ENCODE assay signal across 9 cellular contexts in the genomic region with DNA sequence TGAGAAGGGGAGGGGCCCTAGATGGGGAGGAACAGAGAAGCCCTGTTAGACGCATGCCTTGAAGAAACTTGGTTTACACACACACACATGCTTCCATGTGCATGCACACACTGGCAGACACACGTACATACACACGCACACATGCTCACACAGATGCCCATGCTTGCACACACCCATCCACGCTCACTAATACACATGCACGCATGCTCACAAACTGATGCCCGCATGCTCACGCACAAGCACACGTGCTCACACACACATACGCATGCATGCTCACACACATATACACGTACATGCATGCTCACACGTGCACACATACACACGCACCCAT. TPM values are rescaled to one million over a fixed set of nuclear protein-coding genes. Genes with fewer than 3 reads are reported as not detected.
DNase-seq lines count a peak whose midpoint lies in the region; ATAC-seq and TF ChIP-seq lines count a peak whose summit lies in the region.
"Had no signal": no experiment of that assay in that cellular context is flagged by ENCODE, and none has a peak within 500 bp of the region (broad histone marks: within the 10 kb centered on the region; RNA-seq: fewer than 3 reads in every experiment).

No MANE protein-coding gene starts in this region.

- no peaks in the 10 kb centered on the region for H3K36me3 Mint-ChIP-seq in activated CD4-positive, alpha-beta memory T cell treated with anti-CD3 and anti-CD28 coated beads for 36 hours
- H3K36me3 Mint-ChIP-seq in activated CD4-positive, alpha-beta memory T cell treated with anti-CD3 and anti-CD28 coated beads, Interleukin-2, amount 10 ng/mL, durations not matched to agents 7 days and 5 days (ENCODE audit: low read depth) = no peaks in the 10 kb centered on the region
- H3K36me3 Mint-ChIP-seq in dendritic cell treated with granulocyte-macrophage colony-stimulating factor and Interleukin-4, amounts not matched to agents 40 ng/mL and 50 ng/mL, for 4 days (ENCODE audit: low read depth) = no peaks in the 10 kb centered on the region

- H2BK120ac ChIP-seq in trophoblast cell (ENCODE audit: insufficient read depth, low read length, poor library complexity) = no peak overlapping the region

- H3K4me3 Mint-ChIP-seq in activated CD4-positive, alpha-beta memory T cell treated with anti-CD3 and anti-CD28 coated beads for 36 hours = no peak overlapping the region
- H3K4me3 Mint-ChIP-seq in activated CD4-positive, alpha-beta memory T cell treated with anti-CD3 and anti-CD28 coated beads, Interleukin-2, amount 10 ng/mL, durations not matched to agents 7 days and 5 days = no peak overlapping the region
- no peak overlapping the region for H3K4me3 Mint-ChIP-seq in dendritic cell treated with granulocyte-macrophage colony-stimulating factor and Interleukin-4, amounts not matched to agents 40 ng/mL and 50 ng/mL, for 4 days

- no peak overlapping the region for H2BK5ac ChIP-seq in trophoblast cell (ENCODE audit: low read depth, low read length, poor library complexity)

- H4K12ac ChIP-seq in trophoblast cell (ENCODE audit: low read depth, low read length) = no peak overlapping the region

- peak overlapping the region; percentile 31 for H3K27ac Mint-ChIP-seq in activated CD4-positive, alpha-beta memory T cell treated with anti-CD3 and anti-CD28 coated beads for 36 hours
- no peak overlapping the region for H3K27ac Mint-ChIP-seq in activated CD4-positive, alpha-beta memory T cell treated with anti-CD3 and anti-CD28 coated beads, Interleukin-2, amount 10 ng/mL, durations not matched to agents 7 days and 5 days
- peak overlapping the region; percentile 22 for H3K27ac Mint-ChIP-seq in dendritic cell treated with granulocyte-macrophage colony-stimulating factor and Interleukin-4, amounts not matched to agents 40 ng/mL and 50 ng/mL, for 4 days

- H2AFZ ChIP-seq in OCI-LY3 (ENCODE audit: low read depth, low read length) = no peak overlapping the region
- H2AFZ ChIP-seq in trophoblast cell (ENCODE audit: insufficient read depth, low read length, poor library complexity) = no peak overlapping the region

- no peak for DNase-seq in activated CD4-positive, alpha-beta memory T cell treated with anti-CD3 and anti-CD28 coated beads for 36 hours
- DNase-seq in activated CD4-positive, alpha-beta memory T cell treated with anti-CD3 and anti-CD28 coated beads, Interleukin-2, amount 10 ng/mL, durations not matched to agents 7 days and 5 days = no peak
- DNase-seq in trophoblast cell = no peak
- DNase-seq in central memory CD4-positive, alpha-beta T cell = no peak
- no peak for DNase-seq in AG08395 (ENCODE audit: low spot score)

- H3K27ac ChIP-seq in OCI-LY3 (ENCODE audit: low read length) (no peak overlapping the region), trophoblast cell (ENCODE audit: low read depth, low read length) (no peak overlapping the region)
- H3K27ac ChIP-seq: 22Rv1 had no signal

- no peak overlapping the region for H2AK5ac ChIP-seq in trophoblast cell (ENCODE audit: low read length)

- H3K79me2 ChIP-seq in OCI-LY3 (ENCODE audit: low read length) (no peaks in the 10 kb centered on the region), trophoblast cell (ENCODE audit: control insufficient read depth, insufficient read depth, low read length, poor library complexity) (no peaks in the 10 kb centered on the region)

- H3K9me3 Mint-ChIP-seq in activated CD4-positive, alpha-beta memory T cell treated with anti-CD3 and anti-CD28 coated beads for 36 hours = no peaks in the 10 kb centered on the region
- H3K9me3 Mint-ChIP-seq in activated CD4-positive, alpha-beta memory T cell treated with anti-CD3 and anti-CD28 coated beads, Interleukin-2, amount 10 ng/mL, durations not matched to agents 7 days and 5 days = no peaks in the 10 kb centered on the region
- no peaks in the 10 kb centered on the region for H3K9me3 Mint-ChIP-seq in dendritic cell treated with granulocyte-macrophage colony-stimulating factor and Interleukin-4, amounts not matched to agents 40 ng/mL and 50 ng/mL, for 4 days

- H3K23ac ChIP-seq in trophoblast cell (ENCODE audit: low read length) = peak overlapping the region; percentile 22

- no peak overlapping the region for H3K9ac ChIP-seq in OCI-LY3 (ENCODE audit: low read length)
- H3K9ac ChIP-seq in trophoblast cell (ENCODE audit: low read length) = no peak overlapping the region

- peaks cover 5% of the 10 kb centered on the region for H3K4me1 ChIP-seq in OCI-LY3 (ENCODE audit: low read length)
- H3K4me1 ChIP-seq in trophoblast cell (ENCODE audit: control insufficient read depth in 1 of 2, insufficient read depth in 2 of 2, low read length in 2 of 2) = no peaks in the 10 kb centered on the region

- no peak overlapping the region for H2BK12ac ChIP-seq in trophoblast cell (ENCODE audit: low read length)

- no peak for TF ChIP-seq CTCF in OCI-LY3 (IDR thresholded peaks at IDR 0.05; ENCODE audit: low read depth, low read length)

- CTCF ChIA-PET in activated CD4-positive, alpha-beta memory T cell treated with anti-CD3 and anti-CD28 coated beads for 36 hours (lab: Charles Lee) = interaction anchor here (7.3 kb wide), 1 partner anchor 143 kb away, joined by 106 read pairs; no protein-coding TSS in a partner anchor
- CTCF ChIA-PET in activated CD4-positive, alpha-beta memory T cell treated with anti-CD3 and anti-CD28 coated beads, Interleukin-2, amount 10 ng/mL, durations not matched to agents 7 days and 5 days (lab: Charles Lee) = interaction anchor here (3.7 kb wide), 1 partner anchor 144 kb away, joined by 28 read pairs; no protein-coding TSS in a partner anchor

- H3K9me3 ChIP-seq in OCI-LY3 (ENCODE audit: insufficient read depth, low read length) (no peaks in the 10 kb centered on the region), trophoblast cell (ENCODE audit: insufficient read depth, low read depth, low read length) (peaks cover 8% of the 10 kb centered on the region)

- H3K4me3 ChIP-seq in OCI-LY3 (ENCODE audit: low read length) (no peak overlapping the region), trophoblast cell (ENCODE audit: low read depth, low read length) (peak overlapping the region; percentile 27)

- ATAC-seq in GM21825 (IDR thresholded peaks at IDR 0.05; ENCODE audit: unreplicated experiment) = no peak

- POLR2A ChIA-PET in activated CD4-positive, alpha-beta memory T cell treated with anti-CD3 and anti-CD28 coated beads for 36 hours (lab: Charles Lee) = no interaction called here
- POLR2A ChIA-PET in activated CD4-positive, alpha-beta memory T cell treated with anti-CD3 and anti-CD28 coated beads, Interleukin-2, amount 10 ng/mL, durations not matched to agents 7 days and 5 days (lab: Charles Lee) = no interaction called here

- 0 out of 2 replicates have a peak overlapping the region, but pooled peaks have one; percentile 52 for H3K4me2 ChIP-seq in OCI-LY3 (ENCODE audit: low read length)
- no peak overlapping the region for H3K4me2 ChIP-seq in trophoblast cell (ENCODE audit: low read length)

- H3K4me1 Mint-ChIP-seq in activated CD4-positive, alpha-beta memory T cell treated with anti-CD3 and anti-CD28 coated beads for 36 hours (ENCODE audit: low read depth) = no peaks in the 10 kb centered on the region
- no peaks in the 10 kb centered on the region for H3K4me1 Mint-ChIP-seq in activated CD4-positive, alpha-beta memory T cell treated with anti-CD3 and anti-CD28 coated beads, Interleukin-2, amount 10 ng/mL, durations not matched to agents 7 days and 5 days
- peaks cover 10% of the 10 kb centered on the region for H3K4me1 Mint-ChIP-seq in dendritic cell treated with granulocyte-macrophage colony-stimulating factor and Interleukin-4, amounts not matched to agents 40 ng/mL and 50 ng/mL, for 4 days (ENCODE audit: low read depth)

- H3K36me3 ChIP-seq in OCI-LY3 (replicated peaks; ENCODE audit: low read depth, low read length) = no peaks in the 10 kb centered on the region
- no peaks in the 10 kb centered on the region for H3K36me3 ChIP-seq in trophoblast cell (ENCODE audit: control insufficient read depth in 1 of 2, insufficient read depth in 2 of 2, low read length in 2 of 2)

- H4K8ac ChIP-seq in trophoblast cell (ENCODE audit: low read depth, low read length) = no peak overlapping the region

- peaks cover 8% of the 10 kb centered on the region for H3K27me3 Mint-ChIP-seq in activated CD4-positive, alpha-beta memory T cell treated with anti-CD3 and anti-CD28 coated beads for 36 hours
- H3K27me3 Mint-ChIP-seq in activated CD4-positive, alpha-beta memory T cell treated with anti-CD3 and anti-CD28 coated beads, Interleukin-2, amount 10 ng/mL, durations not matched to agents 7 days and 5 days = peaks cover 5% of the 10 kb centered on the region
- peaks cover 41% of the 10 kb centered on the region for H3K27me3 Mint-ChIP-seq in dendritic cell treated with granulocyte-macrophage colony-stimulating factor and Interleukin-4, amounts not matched to agents 40 ng/mL and 50 ng/mL, for 4 days

- no peak overlapping the region for H3K18ac ChIP-seq in trophoblast cell (ENCODE audit: low read length)

- no peak overlapping the region for H4K91ac ChIP-seq in trophoblast cell (ENCODE audit: low read depth, low read length)

- no CpG with 5 or more reads among the region's 12 CpGs for WGBS in trophoblast cell (ENCODE audit: extremely low coverage, insufficient coverage, insufficient read length)

- no peaks in the 10 kb centered on the region for H4K20me1 ChIP-seq in OCI-LY3 (ENCODE audit: insufficient read depth, low read length)

- intact Hi-C loops in activated CD4-positive, alpha-beta memory T cell treated with anti-CD3 and anti-CD28 coated beads for 36 hours (cut with micrococcal nuclease) = loop anchor here (2.0 kb wide), 1 partner anchor 14 kb away; no protein-coding TSS in a partner anchor
- intact Hi-C loops in dendritic cell treated with granulocyte-macrophage colony-stimulating factor and Interleukin-4, amounts not matched to agents 40 ng/mL and 50 ng/mL, for 4 days (cut with micrococcal nuclease) = loop anchor here (10.0 kb wide), 1 partner anchor 286 kb away; no protein-coding TSS in a partner anchor

- peaks cover 4% of the 10 kb centered on the region; the same call in 1 of the 2 replicates for H3K27me3 ChIP-seq in OCI-LY3 (ENCODE audit: low read depth, low read length)
- no peaks in the 10 kb centered on the region for H3K27me3 ChIP-seq in trophoblast cell (ENCODE audit: insufficient read depth, low read length)

- H3K79me1 ChIP-seq in trophoblast cell (ENCODE audit: low read length) = no peaks in the 10 kb centered on the region

- H3K14ac ChIP-seq in trophoblast cell (ENCODE audit: low read length) = no peak overlapping the region

- H3K4ac ChIP-seq in trophoblast cell (ENCODE audit: low read depth, low read length) = no peak overlapping the region

RNA-seq across cellular contexts. Expression of a gene that starts 32.1 kb away (rescaled TPM):
- total RNA-seq in activated CD4-positive, alpha-beta memory T cell treated with anti-CD3 and anti-CD28 coated beads for 36 hours = under 1 TPM; 0.90 to 0.93 TPM
- total RNA-seq in activated CD4-positive, alpha-beta memory T cell treated with anti-CD3 and anti-CD28 coated beads, Interleukin-2, amount 10 ng/mL, durations not matched to agents 7 days and 5 days = under 1 TPM; 0.28 to 0.30 TPM
- polyA plus RNA-seq in trophoblast cell (2013) = 29.6 and 29.9 TPM in 2 replicates

RNA-seq across cellular contexts. Expression of a gene that starts 56.6 kb away (rescaled TPM):
- 10 to 100 TPM; 16.3 to 16.8 TPM for total RNA-seq in activated CD4-positive, alpha-beta memory T cell treated with anti-CD3 and anti-CD28 coated beads for 36 hours
- 10 to 100 TPM; 17.2 to 18.8 TPM for total RNA-seq in activated CD4-positive, alpha-beta memory T cell treated with anti-CD3 and anti-CD28 coated beads, Interleukin-2, amount 10 ng/mL, durations not matched to agents 7 days and 5 days
- polyA plus RNA-seq in trophoblast cell (2013) = 16.6 and 17.1 TPM in 2 replicates
